ENCODE assay signal across 7 cellular contexts in the genomic region with DNA sequence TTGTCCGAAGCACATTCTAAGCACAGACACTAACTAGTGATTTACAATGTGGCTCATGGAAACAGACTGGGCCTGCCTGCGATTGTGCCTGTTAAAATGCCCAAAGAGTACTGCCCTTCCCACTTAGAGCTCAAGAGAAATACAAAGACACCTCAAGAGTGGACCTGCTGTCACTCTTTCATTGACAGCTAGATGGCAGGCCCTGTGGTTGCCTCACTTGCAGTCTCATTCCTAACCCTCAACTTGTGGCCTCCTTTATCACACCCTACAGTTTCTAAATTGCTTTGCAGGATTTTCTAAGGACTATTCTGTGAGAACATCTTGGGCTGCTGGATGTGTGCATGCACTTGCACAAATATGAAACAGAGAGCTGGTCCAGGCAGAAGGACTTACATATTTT.
DNase-seq lines count a peak whose midpoint lies in the region; ATAC-seq and TF ChIP-seq lines count a peak whose summit lies in the region.

No MANE protein-coding gene starts in this region.

- H3K4me3 ChIP-seq in GM23338 (no peak overlapping the region), kidney epithelial cell (ENCODE audit: low read depth, low read length) (no peak overlapping the region), GM23248 (no peak overlapping the region)

- in situ Hi-C loops in GM23248 (cut with MboI) = no loop called here

- CTCF ChIA-PET in Calu3 (lab: Charles Lee) = no interaction called here

- no peak overlapping the region for H3K9ac ChIP-seq in GM23248

- no peaks in the 10 kb centered on the region for H3K9me3 ChIP-seq in GM23248 (ENCODE audit: low read depth)

- no peak overlapping the region for H3K4me2 ChIP-seq in GM23338
- H3K4me2 ChIP-seq in GM23248 (ENCODE audit: unreplicated experiment) = no peak overlapping the region

- H4K20me1 ChIP-seq in GM23338 (replicated peaks; ENCODE audit: insufficient read depth) (no peaks in the 10 kb centered on the region), GM23248 (ENCODE audit: insufficient read depth) (no peaks in the 10 kb centered on the region)

- H3K4me1 ChIP-seq in GM23338 (ENCODE audit: insufficient read depth) = 0 out of 2 replicates have a peak, but pooled peaks cover 5% of the 10 kb centered on the region
- H3K4me1 ChIP-seq in GM23248 (ENCODE audit: insufficient read depth) = no peaks in the 10 kb centered on the region

- H2AFZ ChIP-seq in GM23338 (0 out of 2 replicates have a peak overlapping the region, but pooled peaks have one; percentile 30), GM23248 (no peak overlapping the region)

- intact Hi-C loops in Calu3 (cut with micrococcal nuclease; ENCODE audit: unreplicated experiment) = loop anchor here (10.0 kb wide), 1 partner anchor 854 kb away; no protein-coding TSS in a partner anchor

- BruUV-seq in Calu3 (replicated peaks; lab: Mats Ljungman, UMichigan) = no TSS peak

- no peaks in the 10 kb centered on the region for H3K79me2 ChIP-seq in GM23338 (replicated peaks; ENCODE audit: insufficient read depth)
- no peaks in the 10 kb centered on the region for H3K79me2 ChIP-seq in GM23248 (ENCODE audit: insufficient read depth)

- whole genome bisulfite sequencing in GM23248 (ENCODE audit: low coverage in 1 of 2, low lambda C conversion rate in 2 of 2, missing lambda C conversion rate in 2 of 2), 2 experiments = 27 to 38% methylated on average over 2 of the region's 2 CpGs

- H3K9me3 Mint-ChIP-seq in GM23338 (no peaks in the 10 kb centered on the region), Calu3 (ENCODE audit: low read depth, unreplicated experiment) (no peaks in the 10 kb centered on the region)

- DNase-seq in GM23338 (ENCODE audit: low spot score) = peak; percentile 48
- peak; percentile 10 for DNase-seq in MV-4-11 (lab: John Stamatoyannopoulos, UW)
- DNase-seq in kidney epithelial cell (ENCODE audit: low read depth) = no peak
- DNase-seq in Calu3 = no peak
- no peak for DNase-seq in GM23248
- DNase-seq in glomerular visceral epithelial cell (ENCODE audit: extremely low spot score) = no peak

- H3K27me3 ChIP-seq in GM23338 (ENCODE audit: insufficient read depth) (no peaks in the 10 kb centered on the region), kidney epithelial cell (ENCODE audit: control insufficient read depth, insufficient read depth, low read length) (no peaks in the 10 kb centered on the region), GM23248 (replicated peaks; ENCODE audit: insufficient read depth) (no peaks in the 10 kb centered on the region)

- no peaks in the 10 kb centered on the region for H3K36me3 Mint-ChIP-seq in GM23338 (ENCODE audit: low read depth)
- no peaks in the 10 kb centered on the region for H3K36me3 Mint-ChIP-seq in Calu3 (ENCODE audit: insufficient read depth, unreplicated experiment)

- H3K4me1 Mint-ChIP-seq in GM23338 (peaks cover 5% of the 10 kb centered on the region; the same call in 2 of the 3 replicates), Calu3 (ENCODE audit: low read depth, unreplicated experiment) (no peaks in the 10 kb centered on the region)

- H3K27ac Mint-ChIP-seq in GM23338 (no peak overlapping the region), Calu3 (ENCODE audit: unreplicated experiment) (no peak overlapping the region)

- ATAC-seq in GM18861 (IDR thresholded peaks at IDR 0.05; ENCODE audit: unreplicated experiment) (peak; percentile 82), GM23338 (peak; percentile 93)

- H3K27me3 Mint-ChIP-seq in GM23338 (ENCODE audit: insufficient read depth, low read depth, poor library complexity) = no peaks in the 10 kb centered on the region
- H3K27me3 Mint-ChIP-seq in Calu3 (ENCODE audit: unreplicated experiment) = no peaks in the 10 kb centered on the region

- 0 out of 2 replicates have a peak, but pooled peaks cover 2% of the 10 kb centered on the region for H3K9me2 ChIP-seq in GM23338 (ENCODE audit: insufficient read depth)
- H3K9me2 ChIP-seq in GM23248 (ENCODE audit: insufficient read depth) = no peaks in the 10 kb centered on the region

- H3K36me3 ChIP-seq in GM23338 (ENCODE audit: insufficient read depth) (no peaks in the 10 kb centered on the region), kidney epithelial cell (ENCODE audit: control insufficient read depth, insufficient read depth, low read length) (no peaks in the 10 kb centered on the region), GM23248 (ENCODE audit: low read depth) (no peaks in the 10 kb centered on the region)

- no peaks in the 10 kb centered on the region for H3F3A ChIP-seq in GM23338 (replicated peaks; ENCODE audit: low read depth)
- H3F3A ChIP-seq in GM23248 (ENCODE audit: insufficient read depth) = no peaks in the 10 kb centered on the region

- H3K27ac ChIP-seq in GM23338 (ENCODE audit: low read depth) (no peak overlapping the region), GM23248 (no peak overlapping the region)

- H3K4me3 Mint-ChIP-seq in GM23338 (no peak overlapping the region), Calu3 (ENCODE audit: low read depth, unreplicated experiment) (no peak overlapping the region)

- peak; percentile 42 to 63 for TF ChIP-seq CTCF in GM23338 (conservative IDR thresholded peaks at IDR 0.05; ENCODE audit: low read depth in 2 of 2)
- TF ChIP-seq CTCF in kidney epithelial cell (IDR thresholded peaks at IDR 0.05; ENCODE audit: insufficient read depth, low read length, poor library complexity, severe bottlenecking) = peak; percentile 21
- no peak for TF ChIP-seq CTCF in Calu3 (IDR thresholded peaks at IDR 0.05; ENCODE audit: unreplicated experiment)

TF ChIP-seq in GM23338, 12 proteins besides CTCF, POLR2A, EP300 and RAD21:
- TF ChIP-seq ZNF114 (CRISPR knock-in tag; IDR thresholded peaks at IDR 0.05) (no peak), EZH2 (IDR thresholded peaks at IDR 0.05; ENCODE audit: low read depth, unreplicated experiment) (no peak)
- TF ChIP-seq, protein P1, sequence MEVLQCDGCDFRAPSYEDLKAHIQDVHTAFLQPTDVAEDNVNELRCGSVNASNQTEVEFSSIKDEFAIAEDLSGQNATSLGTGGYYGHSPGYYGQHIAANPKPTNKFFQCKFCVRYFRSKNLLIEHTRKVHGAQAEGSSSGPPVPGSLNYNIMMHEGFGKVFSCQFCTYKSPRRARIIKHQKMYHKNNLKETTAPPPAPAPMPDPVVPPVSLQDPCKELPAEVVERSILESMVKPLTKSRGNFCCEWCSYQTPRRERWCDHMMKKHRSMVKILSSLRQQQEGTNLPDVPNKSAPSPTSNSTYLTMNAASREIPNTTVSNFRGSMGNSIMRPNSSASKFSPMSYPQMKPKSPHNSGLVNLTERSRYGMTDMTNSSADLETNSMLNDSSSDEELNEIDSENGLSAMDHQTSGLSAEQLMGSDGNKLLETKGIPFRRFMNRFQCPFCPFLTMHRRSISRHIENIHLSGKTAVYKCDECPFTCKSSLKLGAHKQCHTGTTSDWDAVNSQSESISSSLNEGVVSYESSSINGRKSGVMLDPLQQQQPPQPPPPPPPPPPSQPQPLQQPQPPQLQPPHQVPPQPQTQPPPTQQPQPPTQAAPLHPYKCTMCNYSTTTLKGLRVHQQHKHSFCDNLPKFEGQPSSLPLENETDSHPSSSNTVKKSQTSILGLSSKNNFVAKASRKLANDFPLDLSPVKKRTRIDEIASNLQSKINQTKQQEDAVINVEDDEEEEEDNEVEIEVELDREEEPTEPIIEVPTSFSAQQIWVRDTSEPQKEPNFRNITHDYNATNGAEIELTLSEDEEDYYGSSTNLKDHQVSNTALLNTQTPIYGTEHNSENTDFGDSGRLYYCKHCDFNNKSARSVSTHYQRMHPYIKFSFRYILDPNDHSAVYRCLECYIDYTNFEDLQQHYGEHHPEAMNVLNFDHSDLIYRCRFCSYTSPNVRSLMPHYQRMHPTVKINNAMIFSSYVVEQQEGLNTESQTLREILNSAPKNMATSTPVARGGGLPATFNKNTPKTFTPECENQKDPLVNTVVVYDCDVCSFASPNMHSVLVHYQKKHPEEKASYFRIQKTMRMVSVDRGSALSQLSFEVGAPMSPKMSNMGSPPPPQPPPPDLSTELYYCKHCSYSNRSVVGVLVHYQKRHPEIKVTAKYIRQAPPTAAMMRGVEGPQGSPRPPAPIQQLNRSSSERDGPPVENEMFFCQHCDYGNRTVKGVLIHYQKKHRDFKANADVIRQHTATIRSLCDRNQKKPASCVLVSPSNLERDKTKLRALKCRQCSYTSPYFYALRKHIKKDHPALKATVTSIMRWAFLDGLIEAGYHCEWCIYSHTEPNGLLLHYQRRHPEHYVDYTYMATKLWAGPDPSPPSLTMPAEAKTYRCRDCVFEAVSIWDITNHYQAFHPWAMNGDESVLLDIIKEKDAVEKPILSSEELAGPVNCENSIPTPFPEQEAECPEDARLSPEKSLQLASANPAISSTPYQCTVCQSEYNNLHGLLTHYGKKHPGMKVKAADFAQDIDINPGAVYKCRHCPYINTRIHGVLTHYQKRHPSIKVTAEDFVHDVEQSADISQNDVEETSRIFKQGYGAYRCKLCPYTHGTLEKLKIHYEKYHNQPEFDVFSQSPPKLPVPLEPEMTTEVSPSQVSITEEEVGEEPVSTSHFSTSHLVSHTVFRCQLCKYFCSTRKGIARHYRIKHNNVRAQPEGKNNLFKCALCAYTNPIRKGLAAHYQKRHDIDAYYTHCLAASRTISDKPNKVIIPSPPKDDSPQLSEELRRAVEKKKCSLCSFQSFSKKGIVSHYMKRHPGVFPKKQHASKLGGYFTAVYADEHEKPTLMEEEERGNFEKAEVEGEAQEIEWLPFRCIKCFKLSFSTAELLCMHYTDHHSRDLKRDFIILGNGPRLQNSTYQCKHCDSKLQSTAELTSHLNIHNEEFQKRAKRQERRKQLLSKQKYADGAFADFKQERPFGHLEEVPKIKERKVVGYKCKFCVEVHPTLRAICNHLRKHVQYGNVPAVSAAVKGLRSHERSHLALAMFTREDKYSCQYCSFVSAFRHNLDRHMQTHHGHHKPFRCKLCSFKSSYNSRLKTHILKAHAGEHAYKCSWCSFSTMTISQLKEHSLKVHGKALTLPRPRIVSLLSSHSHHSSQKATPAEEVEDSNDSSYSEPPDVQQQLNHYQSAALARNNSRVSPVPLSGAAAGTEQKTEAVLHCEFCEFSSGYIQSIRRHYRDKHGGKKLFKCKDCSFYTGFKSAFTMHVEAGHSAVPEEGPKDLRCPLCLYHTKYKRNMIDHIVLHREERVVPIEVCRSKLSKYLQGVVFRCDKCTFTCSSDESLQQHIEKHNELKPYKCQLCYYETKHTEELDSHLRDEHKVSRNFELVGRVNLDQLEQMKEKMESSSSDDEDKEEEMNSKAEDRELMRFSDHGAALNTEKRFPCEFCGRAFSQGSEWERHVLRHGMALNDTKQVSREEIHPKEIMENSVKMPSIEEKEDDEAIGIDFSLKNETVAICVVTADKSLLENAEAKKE (CRISPR knock-in tag; IDR thresholded peaks at IDR 0.05) = peak; percentile 25; the same call in 1 of the 2 replicates
- TF ChIP-seq, protein P2, sequence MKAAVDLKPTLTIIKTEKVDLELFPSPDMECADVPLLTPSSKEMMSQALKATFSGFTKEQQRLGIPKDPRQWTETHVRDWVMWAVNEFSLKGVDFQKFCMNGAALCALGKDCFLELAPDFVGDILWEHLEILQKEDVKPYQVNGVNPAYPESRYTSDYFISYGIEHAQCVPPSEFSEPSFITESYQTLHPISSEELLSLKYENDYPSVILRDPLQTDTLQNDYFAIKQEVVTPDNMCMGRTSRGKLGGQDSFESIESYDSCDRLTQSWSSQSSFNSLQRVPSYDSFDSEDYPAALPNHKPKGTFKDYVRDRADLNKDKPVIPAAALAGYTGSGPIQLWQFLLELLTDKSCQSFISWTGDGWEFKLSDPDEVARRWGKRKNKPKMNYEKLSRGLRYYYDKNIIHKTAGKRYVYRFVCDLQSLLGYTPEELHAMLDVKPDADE (IDR thresholded peaks at IDR 0.05) = no peak

Comparison
In these comparisons a context has a peak if more than half of its experiments do, and no peak if none do; other contexts are left out.
1. DNase-seq: peak in GM23338 (single experiment) and MV-4-11 (single experiment); none in kidney epithelial cell (single experiment), Calu3 (single experiment), GM23248 (single experiment) and glomerular visceral epithelial cell (single experiment).